ENCODE assay signal across 8 cellular contexts in genomic region chr13:40813662-40814454, GRCh38. TPM values are rescaled to one million over a fixed set of nuclear protein-coding genes. Genes with fewer than 3 reads are reported as not detected.
DNase-seq lines count a peak whose midpoint lies in the region; ATAC-seq, FAIRE-seq and TF ChIP-seq lines count a peak whose summit lies in the region.

No MANE protein-coding gene starts in this region.

- H3K27ac ChIP-seq in upper lobe of right lung (no peak overlapping the region), sigmoid colon (no peak overlapping the region), esophagus muscularis mucosa (replicated peaks in 1 of 4) (no peak overlapping the region)

- FAIRE-seq in H54 (lab: Jason Lieb, UNC) (peak; percentile 27), RCC 7860 (lab: Jason Lieb, UNC) (no peak)

- TF ChIP-seq POLR2A in H54 (IDR thresholded peaks at IDR 0.05; ENCODE audit: low read depth, low read length) (no peak), sigmoid colon (IDR thresholded peaks at IDR 0.05) (no peak), esophagus muscularis mucosa (IDR thresholded peaks at IDR 0.05; ENCODE audit: low read depth) (no peak)

- H3K27me3 ChIP-seq in upper lobe of right lung: no peaks in the 10 kb centered on the region
- no peaks in the 10 kb centered on the region for H3K27me3 ChIP-seq in sigmoid colon
- H3K27me3 ChIP-seq in esophagus muscularis mucosa: no peaks in the 10 kb centered on the region

- intact Hi-C loops in upper lobe of right lung (cut with DNase I) (no loop called here), sigmoid colon (cut with DNase I) (no loop called here), esophagus muscularis mucosa (cut with DNase I) (no loop called here)

- peak; percentile 39 for TF ChIP-seq CTCF in foreskin fibroblast (IDR thresholded peaks at IDR 0.05; ENCODE audit: low read depth, low read length)
- peak; percentile 61 for TF ChIP-seq CTCF in upper lobe of right lung (IDR thresholded peaks at IDR 0.05)
- TF ChIP-seq CTCF in sigmoid colon (IDR thresholded peaks at IDR 0.05): peak in 1 of 4 experiments; percentile 26
- TF ChIP-seq CTCF in esophagus muscularis mucosa (IDR thresholded peaks at IDR 0.05): peak in 1 of 3 experiments; percentile 41

- no peak for TF ChIP-seq EP300 in sigmoid colon (IDR thresholded peaks at IDR 0.05)
- no peak for TF ChIP-seq EP300 in esophagus muscularis mucosa (IDR thresholded peaks at IDR 0.05)

- ATAC-seq in upper lobe of right lung: peak; percentile 88

- H3K4me1 ChIP-seq in upper lobe of right lung (no peaks in the 10 kb centered on the region), sigmoid colon (no peaks in the 10 kb centered on the region), esophagus muscularis mucosa (no peaks in the 10 kb centered on the region)

- 68 to 81% methylated on average over 7 of the region's 7 CpGs for WGBS in sigmoid colon, 2 donors
- 76% methylated on average over 6 of the region's 7 CpGs for WGBS in esophagus muscularis mucosa

- H3K9me3 ChIP-seq in upper lobe of right lung (no peaks in the 10 kb centered on the region), sigmoid colon (no peaks in the 10 kb centered on the region), esophagus muscularis mucosa (no peaks in the 10 kb centered on the region)

- DNase-seq in D341Med (ENCODE audit: low spot score): peak; percentile 56
- peak; percentile 15 for DNase-seq in H54 (ENCODE audit: insufficient read length, low spot score)
- DNase-seq in RCC 7860 (ENCODE audit: low spot score): peak; percentile 18
- peak; percentile 16 to 41 for DNase-seq in foreskin fibroblast
- no peak for DNase-seq in upper lobe of right lung
- DNase-seq in sigmoid colon: no peak
- DNase-seq in NCI-H510A (lab: John Stamatoyannopoulos, UW): no peak
- DNase-seq in esophagus muscularis mucosa (ENCODE audit: extremely low spot score): no peak

- peaks cover 16% of the 10 kb centered on the region for H3K36me3 ChIP-seq in upper lobe of right lung
- H3K36me3 ChIP-seq in sigmoid colon: peaks cover 0 to 32% (median 5%) of the 10 kb centered on the region in 4 donors
- peaks cover 10 to 47% (median 23%) of the 10 kb centered on the region in 4 donors for H3K36me3 ChIP-seq in esophagus muscularis mucosa

- no peak overlapping the region for H3K4me3 ChIP-seq in foreskin fibroblast (ENCODE audit: low read depth in 1 of 2, low read length in 2 of 2)
- no peak overlapping the region for H3K4me3 ChIP-seq in upper lobe of right lung
- no peak overlapping the region for H3K4me3 ChIP-seq in sigmoid colon
- no peak overlapping the region for H3K4me3 ChIP-seq in esophagus muscularis mucosa

RNA-seq across cellular contexts. Expression of gene SLC25A15, which starts 24.4 kb away (rescaled TPM):
- total RNA-seq in upper lobe of right lung (5.8 TPM), sigmoid colon (1 to 10 TPM in 3 of 4 donors, under 1 TPM in 1; 0.55 to 5.2 (median 2.7) TPM), esophagus muscularis mucosa (1 to 10 TPM; 3.7 to 5.1 (median 4.5) TPM)
- 1 to 10 TPM; 3.6 to 6.5 (median 5.3) TPM for polyA plus RNA-seq in sigmoid colon

RNA-seq across cellular contexts. Expression of gene MRPS31, which starts 42.9 kb away (rescaled TPM):
- total RNA-seq in upper lobe of right lung: 18.4 TPM
- total RNA-seq in sigmoid colon: 10 to 100 TPM; 11.4 to 23.3 (median 21.1) TPM
- 10 to 100 TPM; 16.2 to 19.9 (median 18.6) TPM for polyA plus RNA-seq in sigmoid colon
- 10 to 100 TPM in 3 of 4 donors, 1 to 10 TPM in 1; 9.9 to 14.6 (median 13.8) TPM for total RNA-seq in esophagus muscularis mucosa

Comparison
In these comparisons a context has a peak if more than half of its experiments do, and no peak if none do; other contexts are left out.
1. DNase-seq: peak in D341Med (single experiment), H54 (single experiment), RCC 7860 (single experiment) and foreskin fibroblast (2 of 2); none in upper lobe of right lung (single experiment), sigmoid colon (single experiment), NCI-H510A (single experiment) and esophagus muscularis mucosa (single experiment).